Comparison of ENCODE assay signal across 1 cellular context in genomic region chr1:234530641-234531040, GRCh38.
TF ChIP-seq lines count a peak whose summit lies in the region.

No MANE protein-coding gene starts in this region.

TF ChIP-seq in GM23338, 12 proteins besides CTCF, POLR2A, EP300 and RAD21 (continued from another document):
- TF ChIP-seq ZNF462 (CRISPR knock-in tag; IDR thresholded peaks at IDR 0.05), result no peak
- no peak for TF ChIP-seq STAT1 (IDR thresholded peaks at IDR 0.05; ENCODE audit: unreplicated experiment)
- no peak for TF ChIP-seq ZNF331 (CRISPR knock-in tag; IDR thresholded peaks at IDR 0.05; ENCODE audit: low read depth)
- TF ChIP-seq POLR2AphosphoS5 (IDR thresholded peaks at IDR 0.05; ENCODE audit: low read depth), result no peak
- TF ChIP-seq EZH2 (IDR thresholded peaks at IDR 0.05; ENCODE audit: low read depth, unreplicated experiment), result no peak
- no peak for TF ChIP-seq JUNB (IDR thresholded peaks at IDR 0.05; ENCODE audit: unreplicated experiment)
- no peak for TF ChIP-seq ETS1 (IDR thresholded peaks at IDR 0.05)
TF ChIP-seq in GM23338: peak in this region for 0.
